Comparison of ENCODE assay signal across 11 cellular contexts in the genomic region with DNA sequence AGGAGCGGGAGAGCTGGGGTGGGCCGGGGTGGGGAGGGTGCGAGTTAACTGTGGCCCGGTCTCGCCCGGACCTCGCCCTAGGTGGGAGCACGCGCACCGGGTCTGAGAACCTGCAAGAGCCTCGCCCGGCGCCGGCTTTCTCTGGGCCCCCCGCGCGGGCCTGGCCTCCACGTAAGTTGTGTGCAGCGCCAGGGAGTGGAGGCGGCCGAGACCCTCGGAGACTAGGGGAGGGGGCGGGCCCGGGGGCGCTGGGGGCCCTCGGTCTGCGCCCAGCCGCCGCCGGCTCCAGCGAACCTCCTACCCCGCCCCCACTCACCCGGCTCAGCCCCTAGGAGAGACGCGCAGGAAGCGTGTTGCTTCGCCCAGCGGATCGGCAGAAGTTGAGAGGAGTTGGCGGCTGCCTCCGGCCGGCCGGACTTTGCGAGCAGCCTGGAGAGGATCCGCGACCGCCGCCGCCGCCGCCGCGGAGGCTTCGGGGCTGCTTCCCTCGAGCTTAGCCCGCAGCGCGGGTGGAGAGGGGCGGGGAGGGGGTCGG. TPM values are rescaled to one million over a fixed set of nuclear protein-coding genes. Genes with fewer than 3 reads are reported as not detected.
DNase-seq lines count a peak whose midpoint lies in the region; ATAC-seq and TF ChIP-seq lines count a peak whose summit lies in the region.
"Had no signal": no experiment of that assay in that cellular context is flagged by ENCODE, and none has a peak within 500 bp of the region (broad histone marks: within the 10 kb centered on the region; RNA-seq: fewer than 3 reads in every experiment).

A gene (plus strand): TSS at position 356 of the 535 bp plus-strand sequence. CDS start 423 bp downstream, outside the sequence.

- H3K4me2 ChIP-seq in GM23338: peak within 1 kb of the TSS; percentile 92

- H3K27me3 ChIP-seq in GM23338 (ENCODE audit: insufficient read depth): peaks cover 94% of the 10 kb centered on the region

- H3K36me3 Mint-ChIP-seq in GM23338 (ENCODE audit: low read depth) (no peaks in the 10 kb centered on the region), natural killer cell (no peaks in the 10 kb centered on the region)
- no peaks in the 10 kb centered on the region for H3K36me3 Mint-ChIP-seq in activated CD8-positive, alpha-beta T cell treated with anti-CD3 and anti-CD28 coated beads for 36 hours (ENCODE audit: low read depth)
- H3K36me3 Mint-ChIP-seq in activated naive CD4-positive, alpha-beta T cell treated with anti-CD3 and anti-CD28 coated beads for 36 hours (ENCODE audit: low read depth): no peaks in the 10 kb centered on the region
- H3K36me3 Mint-ChIP-seq: activated naive CD4-positive, alpha-beta T cell treated with anti-CD3 and anti-CD28 coated beads, Interleukin-2, amount 10 ng/mL, durations not matched to agents 7 days and 5 days had no signal

- in situ Hi-C loops in astrocyte of the spinal cord (cut with HindIII; ENCODE audit: low sequenced_read_pairs): no loop called here

- CTCF ChIA-PET in activated CD8-positive, alpha-beta T cell treated with anti-CD3 and anti-CD28 coated beads for 36 hours (lab: Charles Lee): interaction anchor here (3.1 kb wide), 1 partner anchor 190 kb away, joined by 8 read pairs; no protein-coding TSS in a partner anchor
- CTCF ChIA-PET in activated naive CD4-positive, alpha-beta T cell treated with anti-CD3 and anti-CD28 coated beads for 36 hours (lab: Charles Lee): no interaction called here

- H3K79me2 ChIP-seq in GM23338 (replicated peaks; ENCODE audit: insufficient read depth): no peaks in the 10 kb centered on the region

- H3K27me3 Mint-ChIP-seq in GM23338 (ENCODE audit: insufficient read depth, low read depth, poor library complexity) (peaks cover 72% of the 10 kb centered on the region), natural killer cell (ENCODE audit: low read depth in 2 of 2) (peaks cover 53 to 60% of the 10 kb centered on the region in 2 donors)
- H3K27me3 Mint-ChIP-seq in activated CD8-positive, alpha-beta T cell treated with anti-CD3 and anti-CD28 coated beads for 36 hours: peaks cover 51% of the 10 kb centered on the region
- peaks cover 60% of the 10 kb centered on the region for H3K27me3 Mint-ChIP-seq in activated naive CD4-positive, alpha-beta T cell treated with anti-CD3 and anti-CD28 coated beads for 36 hours (ENCODE audit: low read depth)

- peak; percentile 43 for DNase-seq in AG20443 (ENCODE audit: low spot score)
- DNase-seq in GM23338 (ENCODE audit: low spot score): peak; percentile 81
- DNase-seq in astrocyte of the spinal cord (ENCODE audit: low read depth, low spot score): peak; percentile 3
- peak; percentile 72 for DNase-seq in iPS-NIHi11 (ENCODE audit: low spot score)
- DNase-seq in activated CD8-positive, alpha-beta T cell treated with anti-CD3 and anti-CD28 coated beads for 36 hours: no peak
- no peak for DNase-seq in natural killer cell
- DNase-seq in activated naive CD4-positive, alpha-beta T cell treated with anti-CD3 and anti-CD28 coated beads for 36 hours: no peak
- DNase-seq: activated naive CD4-positive, alpha-beta T cell treated with anti-CD3 and anti-CD28 coated beads, Interleukin-2, amount 10 ng/mL, durations not matched to agents 7 days and 5 days had no signal

- peak within 1 kb of the TSS; percentile 67 for H3K4me3 ChIP-seq in GM23338
- no peak within 1 kb of the TSS for H3K4me3 ChIP-seq in astrocyte of the spinal cord (ENCODE audit: low read depth, low read length)

- TF ChIP-seq CTCF in GM23338 (conservative IDR thresholded peaks at IDR 0.05; ENCODE audit: low read depth in 2 of 2) (no peak), astrocyte of the spinal cord (IDR thresholded peaks at IDR 0.05; ENCODE audit: low read depth, low read length) (no peak), natural killer cell (IDR thresholded peaks at IDR 0.05) (no peak)
- no peak for TF ChIP-seq CTCF in activated CD8-positive, alpha-beta T cell treated with anti-CD3 and anti-CD28 coated beads for 36 hours (IDR thresholded peaks at IDR 0.05)

- H3K9me2 ChIP-seq in GM23338 (ENCODE audit: insufficient read depth): 0 out of 2 replicates have a peak, but pooled peaks cover 7% of the 10 kb centered on the region

- no peak within 1 kb of the TSS for H3K27ac ChIP-seq in GM23338 (ENCODE audit: low read depth)

- peaks cover 32% of the 10 kb centered on the region for H3K4me1 Mint-ChIP-seq in GM23338
- peaks cover 9% of the 10 kb centered on the region for H3K4me1 Mint-ChIP-seq in activated CD8-positive, alpha-beta T cell treated with anti-CD3 and anti-CD28 coated beads for 36 hours (ENCODE audit: low read depth)
- H3K4me1 Mint-ChIP-seq in natural killer cell: no peaks in the 10 kb centered on the region
- H3K4me1 Mint-ChIP-seq in activated naive CD4-positive, alpha-beta T cell treated with anti-CD3 and anti-CD28 coated beads for 36 hours (ENCODE audit: low read depth): peaks cover 4% of the 10 kb centered on the region

- H3K4me1 ChIP-seq in GM23338 (ENCODE audit: insufficient read depth): peaks cover 29% of the 10 kb centered on the region

- H4K20me1 ChIP-seq in GM23338 (replicated peaks; ENCODE audit: insufficient read depth): peaks cover 16% of the 10 kb centered on the region

- H3K27ac Mint-ChIP-seq in GM23338 (no peak within 1 kb of the TSS), natural killer cell (no peak within 1 kb of the TSS)
- H3K27ac Mint-ChIP-seq in activated CD8-positive, alpha-beta T cell treated with anti-CD3 and anti-CD28 coated beads for 36 hours: no peak within 1 kb of the TSS
- no peak within 1 kb of the TSS for H3K27ac Mint-ChIP-seq in activated naive CD4-positive, alpha-beta T cell treated with anti-CD3 and anti-CD28 coated beads for 36 hours

- intact Hi-C loops in activated CD8-positive, alpha-beta T cell treated with anti-CD3 and anti-CD28 coated beads for 36 hours (cut with micrococcal nuclease): no loop called here
- intact Hi-C loops in natural killer cell (cut with micrococcal nuclease): no loop called here
- intact Hi-C loops in activated naive CD4-positive, alpha-beta T cell treated with anti-CD3 and anti-CD28 coated beads for 36 hours (cut with micrococcal nuclease): no loop called here

- H3K36me3 ChIP-seq in GM23338 (ENCODE audit: insufficient read depth): no peaks in the 10 kb centered on the region

- ATAC-seq in GM23338 (peak; percentile 50), natural killer cell (no peak), HG03439 (IDR thresholded peaks at IDR 0.05; ENCODE audit: unreplicated experiment) (no peak)
- no peak for ATAC-seq in activated CD8-positive, alpha-beta T cell treated with anti-CD3 and anti-CD28 coated beads for 36 hours

- H3F3A ChIP-seq in GM23338 (replicated peaks; ENCODE audit: low read depth): no peaks in the 10 kb centered on the region

- H3K9me3 Mint-ChIP-seq in GM23338: no peaks in the 10 kb centered on the region
- no peaks in the 10 kb centered on the region for H3K9me3 Mint-ChIP-seq in activated CD8-positive, alpha-beta T cell treated with anti-CD3 and anti-CD28 coated beads for 36 hours
- H3K9me3 Mint-ChIP-seq in natural killer cell: no peaks in the 10 kb centered on the region
- H3K9me3 Mint-ChIP-seq in activated naive CD4-positive, alpha-beta T cell treated with anti-CD3 and anti-CD28 coated beads for 36 hours: no peaks in the 10 kb centered on the region
- H3K9me3 Mint-ChIP-seq: activated naive CD4-positive, alpha-beta T cell treated with anti-CD3 and anti-CD28 coated beads, Interleukin-2, amount 10 ng/mL, durations not matched to agents 7 days and 5 days had no signal

- H3K4me3 Mint-ChIP-seq in GM23338: peak within 1 kb of the TSS; percentile 80
- H3K4me3 Mint-ChIP-seq in activated CD8-positive, alpha-beta T cell treated with anti-CD3 and anti-CD28 coated beads for 36 hours: no peak within 1 kb of the TSS
- H3K4me3 Mint-ChIP-seq in natural killer cell: no peak within 1 kb of the TSS
- H3K4me3 Mint-ChIP-seq in activated naive CD4-positive, alpha-beta T cell treated with anti-CD3 and anti-CD28 coated beads for 36 hours: no peak within 1 kb of the TSS
- H3K4me3 Mint-ChIP-seq: activated naive CD4-positive, alpha-beta T cell treated with anti-CD3 and anti-CD28 coated beads, Interleukin-2, amount 10 ng/mL, durations not matched to agents 7 days and 5 days had no signal

- H2AFZ ChIP-seq in GM23338: peak within 1 kb of the TSS; percentile 72

- POLR2A ChIA-PET in activated CD8-positive, alpha-beta T cell treated with anti-CD3 and anti-CD28 coated beads for 36 hours (lab: Charles Lee): no interaction called here

TF ChIP-seq in GM23338, 12 proteins besides CTCF, POLR2A, EP300 and RAD21 (continues in another document):
- TF ChIP-seq, protein P1, sequence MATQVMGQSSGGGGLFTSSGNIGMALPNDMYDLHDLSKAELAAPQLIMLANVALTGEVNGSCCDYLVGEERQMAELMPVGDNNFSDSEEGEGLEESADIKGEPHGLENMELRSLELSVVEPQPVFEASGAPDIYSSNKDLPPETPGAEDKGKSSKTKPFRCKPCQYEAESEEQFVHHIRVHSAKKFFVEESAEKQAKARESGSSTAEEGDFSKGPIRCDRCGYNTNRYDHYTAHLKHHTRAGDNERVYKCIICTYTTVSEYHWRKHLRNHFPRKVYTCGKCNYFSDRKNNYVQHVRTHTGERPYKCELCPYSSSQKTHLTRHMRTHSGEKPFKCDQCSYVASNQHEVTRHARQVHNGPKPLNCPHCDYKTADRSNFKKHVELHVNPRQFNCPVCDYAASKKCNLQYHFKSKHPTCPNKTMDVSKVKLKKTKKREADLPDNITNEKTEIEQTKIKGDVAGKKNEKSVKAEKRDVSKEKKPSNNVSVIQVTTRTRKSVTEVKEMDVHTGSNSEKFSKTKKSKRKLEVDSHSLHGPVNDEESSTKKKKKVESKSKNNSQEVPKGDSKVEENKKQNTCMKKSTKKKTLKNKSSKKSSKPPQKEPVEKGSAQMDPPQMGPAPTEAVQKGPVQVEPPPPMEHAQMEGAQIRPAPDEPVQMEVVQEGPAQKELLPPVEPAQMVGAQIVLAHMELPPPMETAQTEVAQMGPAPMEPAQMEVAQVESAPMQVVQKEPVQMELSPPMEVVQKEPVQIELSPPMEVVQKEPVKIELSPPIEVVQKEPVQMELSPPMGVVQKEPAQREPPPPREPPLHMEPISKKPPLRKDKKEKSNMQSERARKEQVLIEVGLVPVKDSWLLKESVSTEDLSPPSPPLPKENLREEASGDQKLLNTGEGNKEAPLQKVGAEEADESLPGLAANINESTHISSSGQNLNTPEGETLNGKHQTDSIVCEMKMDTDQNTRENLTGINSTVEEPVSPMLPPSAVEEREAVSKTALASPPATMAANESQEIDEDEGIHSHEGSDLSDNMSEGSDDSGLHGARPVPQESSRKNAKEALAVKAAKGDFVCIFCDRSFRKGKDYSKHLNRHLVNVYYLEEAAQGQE (IDR thresholded peaks at IDR 0.05; ENCODE audit: unreplicated experiment): peak; percentile 22

RNA-seq across cellular contexts. Expression of the gene that starts here (rescaled TPM):
- 0.21 and 0.74 TPM in 2 replicates for total RNA-seq in GM23338 (2014; rRNA removed; shearing (Covaris generic))
- 0.47 and 0.83 TPM in 2 replicates for polyA plus RNA-seq in GM23338 (2016; fragmentation: Nextera tagmentation; extraction: Ambion mirVana)
- not detected for total RNA-seq in activated CD8-positive, alpha-beta T cell treated with anti-CD3 and anti-CD28 coated beads for 36 hours
- not detected for total RNA-seq in natural killer cell
- not detected for total RNA-seq in activated naive CD4-positive, alpha-beta T cell treated with anti-CD3 and anti-CD28 coated beads for 36 hours
- total RNA-seq: glomerular endothelial cell, renal cortical epithelial cell had no signal

Comparison
In these comparisons a context has a peak if more than half of its experiments do, and no peak if none do; other contexts are left out.
1. Peak in DNase-seq, ATAC-seq, H3K4me3 ChIP-seq and H3K4me2 ChIP-seq in GM23338; RNA of the gene not detected or under 1 TPM.
2. DNase-seq: peak in AG20443 (single experiment), astrocyte of the spinal cord (single experiment) and iPS-NIHi11 (single experiment); none in activated CD8-positive, alpha-beta T cell treated with anti-CD3 and anti-CD28 coated beads for 36 hours (single experiment), natural killer cell (single experiment) and activated naive CD4-positive, alpha-beta T cell treated with anti-CD3 and anti-CD28 coated beads for 36 hours (single experiment).